1 cellular context compared by ENCODE assay signal in the genomic region with DNA sequence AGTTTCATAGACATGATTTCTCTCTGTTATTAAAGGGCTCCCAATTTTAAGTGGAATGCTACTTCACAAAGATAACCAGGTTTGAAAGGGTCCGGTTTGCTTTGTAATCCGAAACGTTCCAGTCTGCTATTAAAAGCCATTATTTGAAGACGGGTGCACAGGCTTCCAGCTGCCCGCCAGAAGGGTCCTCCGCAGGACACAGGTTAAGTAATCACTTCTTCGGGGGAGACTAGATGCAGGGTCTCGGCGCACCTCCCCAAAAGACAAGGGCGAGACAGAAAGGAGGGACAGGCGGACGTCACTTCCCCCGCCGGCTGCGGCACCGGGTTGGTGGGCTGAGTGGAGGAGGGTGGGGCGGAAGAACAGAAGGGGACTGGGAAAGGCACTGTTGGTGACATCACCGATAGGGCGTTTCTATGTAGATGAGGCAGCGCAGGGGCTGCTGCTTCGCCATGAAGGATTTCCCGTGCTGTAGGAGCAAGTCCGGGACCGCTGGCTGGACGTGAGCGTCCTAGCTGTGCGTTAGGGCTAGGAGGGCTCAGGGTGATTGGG.
TF ChIP-seq lines count a peak whose summit lies in the region.

No MANE protein-coding gene starts in this region.

TF ChIP-seq in GM23338, 12 proteins besides CTCF, POLR2A, EP300 and RAD21:
- TF ChIP-seq ZNF462 (CRISPR knock-in tag; IDR thresholded peaks at IDR 0.05) (no peak), CREB1 (CRISPR knock-in tag; IDR thresholded peaks at IDR 0.05; ENCODE audit: low read depth) (peak; percentile 95), NANOG (IDR thresholded peaks at IDR 0.05; ENCODE audit: borderline replicate concordance) (0 out of 2 replicates have a peak, but pooled peaks have one; percentile 4), POLR2AphosphoS5 (IDR thresholded peaks at IDR 0.05; ENCODE audit: low read depth) (peak; percentile 90; the same call in 1 of the 2 replicates)
TF ChIP-seq in GM23338: peak in this region for 3.
